In the genomic region with DNA sequence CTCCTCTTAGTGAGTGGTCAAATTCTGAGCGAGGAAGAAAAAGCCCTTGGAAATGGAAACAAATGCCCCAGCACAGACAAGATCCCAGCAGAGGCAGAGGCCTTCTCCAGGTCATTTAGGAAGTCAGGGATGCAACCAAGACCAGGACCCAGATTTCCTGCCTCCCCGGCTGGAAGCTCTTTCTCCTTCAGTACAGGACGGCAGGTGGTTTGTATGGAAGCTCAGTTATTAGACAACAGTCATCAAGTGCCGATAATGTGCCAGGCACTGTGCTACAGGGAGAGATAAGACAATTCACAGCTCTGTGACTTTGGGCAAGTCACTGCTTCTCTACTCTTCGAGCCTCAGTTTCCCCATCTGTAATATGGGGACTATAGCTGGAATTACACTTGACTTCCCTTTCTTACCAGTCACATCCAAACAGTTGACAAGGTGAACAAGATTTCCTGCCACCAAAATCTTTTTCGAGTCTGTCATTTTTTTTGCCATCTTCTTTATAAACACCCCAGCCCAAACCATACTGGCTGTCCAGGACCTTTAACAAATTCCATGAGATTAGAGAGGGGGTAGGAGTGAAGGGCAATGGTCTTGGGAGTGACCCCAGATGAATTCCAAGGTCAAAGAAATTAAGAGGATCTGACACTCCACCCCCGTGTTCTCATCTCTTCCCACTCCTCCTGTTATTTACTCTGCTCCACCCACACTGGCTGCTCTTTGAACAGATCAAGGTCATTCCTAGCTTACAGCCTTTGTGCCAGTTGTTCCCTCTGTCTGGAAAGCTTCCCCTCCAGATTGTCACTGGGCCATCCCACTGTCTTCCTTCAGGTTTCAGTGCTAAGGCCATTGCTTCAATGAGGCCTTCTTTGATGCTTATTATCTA, we compare ENCODE assay signal across 11 cellular contexts. TPM values are rescaled to one million over a fixed set of nuclear protein-coding genes. Genes with fewer than 3 reads are reported as not detected.
DNase-seq lines count a peak whose midpoint lies in the region; ATAC-seq, FAIRE-seq and TF ChIP-seq lines count a peak whose summit lies in the region.
"Had no signal": no experiment of that assay in that cellular context is flagged by ENCODE, and none has a peak within 500 bp of the region (broad histone marks: within the 10 kb centered on the region; RNA-seq: fewer than 3 reads in every experiment).

No MANE protein-coding gene starts in this region.

- peaks cover 32% of the 10 kb centered on the region for H3K4me1 Mint-ChIP-seq in activated T-helper 2 cell treated with anti-CD3 and anti-CD28 coated beads, Interferon-gamma antibody, Interleukin-2, Interleukin-4, amounts not matched to agents 10 μg/mL and 5 μg/mL and 100 μg/mL, durations not matched to agents 14 hours and 24 hours and 36 hours (ENCODE audit: low read depth)
- H3K4me1 Mint-ChIP-seq in naive B cell (peaks cover 35 to 45% (median 39%) of the 10 kb centered on the region in 3 donors), progenitor cell of endocrine pancreas (ENCODE audit: low read depth) (no peaks in the 10 kb centered on the region)

- H3K36me3 Mint-ChIP-seq in activated T-helper 2 cell treated with anti-CD3 and anti-CD28 coated beads, Interferon-gamma antibody, Interleukin-2, Interleukin-4, amounts not matched to agents 10 μg/mL and 5 μg/mL and 100 μg/mL, durations not matched to agents 14 hours and 24 hours and 36 hours (ENCODE audit: low read depth), result peaks cover 5% of the 10 kb centered on the region
- H3K36me3 Mint-ChIP-seq in naive B cell (peaks cover 0 to 13% of the 10 kb centered on the region in 2 donors), progenitor cell of endocrine pancreas (ENCODE audit: insufficient read depth) (no peaks in the 10 kb centered on the region)

- TF ChIP-seq CTCF in progenitor cell of endocrine pancreas (IDR thresholded peaks at IDR 0.05; ENCODE audit: unreplicated experiment), result no peak

- H3K9me3 Mint-ChIP-seq in activated T-helper 2 cell treated with anti-CD3 and anti-CD28 coated beads, Interferon-gamma antibody, Interleukin-2, Interleukin-4, amounts not matched to agents 10 μg/mL and 5 μg/mL and 100 μg/mL, durations not matched to agents 14 hours and 24 hours and 36 hours, result no peaks in the 10 kb centered on the region
- peaks cover 0 to 8% (median 3%) of the 10 kb centered on the region in 7 donors for H3K9me3 Mint-ChIP-seq in naive B cell
- H3K9me3 Mint-ChIP-seq in progenitor cell of endocrine pancreas (ENCODE audit: low read depth), result peaks cover 5% of the 10 kb centered on the region

- H3K27ac Mint-ChIP-seq in activated T-helper 2 cell treated with anti-CD3 and anti-CD28 coated beads, Interferon-gamma antibody, Interleukin-2, Interleukin-4, amounts not matched to agents 10 μg/mL and 5 μg/mL and 100 μg/mL, durations not matched to agents 14 hours and 24 hours and 36 hours, result no peak overlapping the region
- peak overlapping the region; percentile 42 to 94 (median 58) for H3K27ac Mint-ChIP-seq in naive B cell
- no peak overlapping the region for H3K27ac Mint-ChIP-seq in progenitor cell of endocrine pancreas

- H3K4me3 Mint-ChIP-seq in activated T-helper 2 cell treated with anti-CD3 and anti-CD28 coated beads, Interferon-gamma antibody, Interleukin-2, Interleukin-4, amounts not matched to agents 10 μg/mL and 5 μg/mL and 100 μg/mL, durations not matched to agents 14 hours and 24 hours and 36 hours (ENCODE audit: low read depth), result peak overlapping the region; percentile 6
- H3K4me3 Mint-ChIP-seq in naive B cell (peak overlapping the region; percentile 45 to 80 (median 59)), progenitor cell of endocrine pancreas (ENCODE audit: low read depth) (no peak overlapping the region)

- ATAC-seq in naive B cell (ENCODE audit: low read depth in 2 of 2), result no peak

- intact Hi-C loops in activated T-helper 2 cell treated with anti-CD3 and anti-CD28 coated beads, Interferon-gamma antibody, Interleukin-2, Interleukin-4, amounts not matched to agents 10 μg/mL and 5 μg/mL and 100 μg/mL, durations not matched to agents 14 hours and 24 hours and 36 hours (cut with micrococcal nuclease), result loop anchor here (1.0 to 5.0 kb wide), 3 partner anchors 8 to 160 kb away; partner anchors contain the start of gene ZNF335

- peak; percentile 55 for DNase-seq in CD1c-positive myeloid dendritic cell (ENCODE audit: extremely low spot score)
- no peak for DNase-seq in HTR-8/SVneo (ENCODE audit: insufficient read length, low spot score)
- DNase-seq in activated T-helper 2 cell treated with anti-CD3 and anti-CD28 coated beads, Interferon-gamma antibody, Interleukin-2, Interleukin-4, amounts not matched to agents 10 μg/mL and 5 μg/mL and 100 μg/mL, durations not matched to agents 14 hours and 24 hours and 36 hours (ENCODE audit: low spot score), result no peak
- DNase-seq in naive B cell, result no peak
- no peak for DNase-seq in progenitor cell of endocrine pancreas (ENCODE audit: low spot score, unreplicated experiment)
- no peak for DNase-seq in Kasumi-1 (lab: John Stamatoyannopoulos, UW)
- no peak for DNase-seq in stimulated activated CD4-positive, alpha-beta T cell treated with anti-CD3 and anti-CD28 coated beads, Interleukin-15, amount 100 ng/mL, for 24 hours
- no peak for DNase-seq in activated gamma-delta T cell treated with Interleukin-2 at 50 U/mL for 16 hours
- DNase-seq: cortex of kidney had no signal

- H3K27me3 Mint-ChIP-seq in activated T-helper 2 cell treated with anti-CD3 and anti-CD28 coated beads, Interferon-gamma antibody, Interleukin-2, Interleukin-4, amounts not matched to agents 10 μg/mL and 5 μg/mL and 100 μg/mL, durations not matched to agents 14 hours and 24 hours and 36 hours (ENCODE audit: low read depth), result peaks cover 52% of the 10 kb centered on the region
- H3K27me3 Mint-ChIP-seq in naive B cell, result peaks cover 49 to 56% (median 51%) of the 10 kb centered on the region in 3 donors
- H3K27me3 Mint-ChIP-seq in progenitor cell of endocrine pancreas, result peaks cover 66% of the 10 kb centered on the region

- peak; percentile 51 for FAIRE-seq in HTR-8/SVneo (lab: Jason Lieb, UNC)
- FAIRE-seq: GM19239 had no signal

RNA-seq across cellular contexts. Expression of gene MMP9, which starts 6.0 kb away (rescaled TPM):
- total RNA-seq in activated T-helper 2 cell treated with anti-CD3 and anti-CD28 coated beads, Interferon-gamma antibody, Interleukin-2, Interleukin-4, amounts not matched to agents 10 μg/mL and 5 μg/mL and 100 μg/mL, durations not matched to agents 14 hours and 24 hours and 36 hours, result 0.16 TPM in 1 of 2 replicates, not detected in the other
- under 1 TPM in 2 of 6 donors, not detected in 4; 0.19 to 0.25 TPM for polyA plus RNA-seq in naive B cell (ENCODE audit: low read depth in 6 of 6)
- total RNA-seq in progenitor cell of endocrine pancreas, result not detected in 2 replicates
- total RNA-seq: H4 had no signal

RNA-seq across cellular contexts. Expression of gene SLC12A5, which starts 14.3 kb away (rescaled TPM):
- total RNA-seq in activated T-helper 2 cell treated with anti-CD3 and anti-CD28 coated beads, Interferon-gamma antibody, Interleukin-2, Interleukin-4, amounts not matched to agents 10 μg/mL and 5 μg/mL and 100 μg/mL, durations not matched to agents 14 hours and 24 hours and 36 hours, result 0.73 TPM in 1 of 2 replicates, not detected in the other
- polyA plus RNA-seq in naive B cell (ENCODE audit: low read depth in 6 of 6), result not detected
- total RNA-seq in progenitor cell of endocrine pancreas, result 8.5 and 8.8 TPM in 2 replicates

RNA-seq across cellular contexts. Expression of gene ZNF335, which starts 42.8 kb away (rescaled TPM):
- 35.7 and 36.1 TPM in 2 replicates for total RNA-seq in activated T-helper 2 cell treated with anti-CD3 and anti-CD28 coated beads, Interferon-gamma antibody, Interleukin-2, Interleukin-4, amounts not matched to agents 10 μg/mL and 5 μg/mL and 100 μg/mL, durations not matched to agents 14 hours and 24 hours and 36 hours
- polyA plus RNA-seq in naive B cell (ENCODE audit: low read depth in 6 of 6), result 10 to 100 TPM; 10.4 to 24.3 (median 15.5) TPM
- 27.4 and 28.5 TPM in 2 replicates for total RNA-seq in progenitor cell of endocrine pancreas

Comparison
In these comparisons a context has a peak if more than half of its experiments do, and no peak if none do; other contexts are left out.
1. H3K27ac Mint-ChIP-seq: peak in naive B cell (6 of 6); none in activated T-helper 2 cell treated with anti-CD3 and anti-CD28 coated beads, Interferon-gamma antibody, Interleukin-2, Interleukin-4, amounts not matched to agents 10 μg/mL and 5 μg/mL and 100 μg/mL, durations not matched to agents 14 hours and 24 hours and 36 hours (single experiment) and progenitor cell of endocrine pancreas (single experiment).